In the genomic region with DNA sequence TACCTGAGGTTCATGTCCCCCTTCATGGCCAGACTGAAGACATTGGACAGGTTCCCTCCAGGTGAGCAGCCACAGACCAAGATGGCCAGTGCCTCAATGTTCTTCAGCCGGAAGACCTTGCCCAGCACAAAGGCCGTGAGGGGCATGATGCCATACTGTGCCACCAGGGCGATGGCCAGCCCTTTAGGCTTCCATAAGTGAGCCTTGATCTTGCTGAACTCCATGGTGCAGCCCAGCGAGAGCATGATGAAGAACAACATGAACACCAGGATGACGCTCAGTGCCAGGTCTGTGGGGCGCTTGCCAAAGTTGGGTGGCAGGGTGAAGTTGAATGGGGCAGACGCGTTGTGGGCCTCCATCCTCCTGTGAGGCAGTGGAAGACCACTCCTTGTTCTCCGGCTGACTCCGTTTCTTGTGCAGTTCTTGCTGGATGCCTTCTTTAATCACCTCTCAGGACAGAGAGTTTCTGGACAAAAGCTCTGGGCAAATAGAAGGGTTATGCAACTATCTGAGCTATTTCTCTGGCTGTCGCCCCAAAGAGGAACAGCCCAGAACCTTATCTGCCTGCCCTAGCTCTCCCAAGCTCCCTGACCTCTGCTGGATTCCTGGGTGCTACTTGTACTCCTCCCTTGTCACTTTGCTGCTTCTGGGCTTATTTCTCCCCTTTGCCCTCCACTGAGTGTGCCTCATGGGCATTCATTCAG, we compare ENCODE assay signal across 2 cellular contexts.
TF ChIP-seq lines count a peak whose summit lies in the region.

Gene SLC10A1, minus strand, starts transcription at position 445 of the 704 bp plus-strand sequence. Its CDS starts 86 bp downstream, at position 359.

TF ChIP-seq in H1, 55 proteins besides CTCF, POLR2A, EP300 and RAD21:
- TF ChIP-seq KDM1A (IDR thresholded peaks at IDR 0.05; ENCODE audit: borderline replicate concordance, low read length) (no peak), SRF (IDR thresholded peaks at IDR 0.05; ENCODE audit: low read depth, low read length) (no peak), CEBPB (IDR thresholded peaks at IDR 0.05; ENCODE audit: low read depth, low read length) (no peak), RBBP5 (IDR thresholded peaks at IDR 0.05; ENCODE audit: borderline replicate concordance, low read depth, low read length) (no peak), PHF8 (conservative IDR thresholded peaks at IDR 0.05; ENCODE audit: low read depth, low read length) (no peak), POU5F1 (IDR thresholded peaks at IDR 0.05; ENCODE audit: low read depth, low read length) (no peak)

TF ChIP-seq in HepG2, 621 proteins besides CTCF, POLR2A, EP300 and RAD21:
- TF ChIP-seq HNRNPL (IDR thresholded peaks at IDR 0.05; ENCODE audit: low read depth, low read length): 0 out of 2 replicates have a peak, but pooled peaks have one; percentile 58
- TF ChIP-seq, protein P1, sequence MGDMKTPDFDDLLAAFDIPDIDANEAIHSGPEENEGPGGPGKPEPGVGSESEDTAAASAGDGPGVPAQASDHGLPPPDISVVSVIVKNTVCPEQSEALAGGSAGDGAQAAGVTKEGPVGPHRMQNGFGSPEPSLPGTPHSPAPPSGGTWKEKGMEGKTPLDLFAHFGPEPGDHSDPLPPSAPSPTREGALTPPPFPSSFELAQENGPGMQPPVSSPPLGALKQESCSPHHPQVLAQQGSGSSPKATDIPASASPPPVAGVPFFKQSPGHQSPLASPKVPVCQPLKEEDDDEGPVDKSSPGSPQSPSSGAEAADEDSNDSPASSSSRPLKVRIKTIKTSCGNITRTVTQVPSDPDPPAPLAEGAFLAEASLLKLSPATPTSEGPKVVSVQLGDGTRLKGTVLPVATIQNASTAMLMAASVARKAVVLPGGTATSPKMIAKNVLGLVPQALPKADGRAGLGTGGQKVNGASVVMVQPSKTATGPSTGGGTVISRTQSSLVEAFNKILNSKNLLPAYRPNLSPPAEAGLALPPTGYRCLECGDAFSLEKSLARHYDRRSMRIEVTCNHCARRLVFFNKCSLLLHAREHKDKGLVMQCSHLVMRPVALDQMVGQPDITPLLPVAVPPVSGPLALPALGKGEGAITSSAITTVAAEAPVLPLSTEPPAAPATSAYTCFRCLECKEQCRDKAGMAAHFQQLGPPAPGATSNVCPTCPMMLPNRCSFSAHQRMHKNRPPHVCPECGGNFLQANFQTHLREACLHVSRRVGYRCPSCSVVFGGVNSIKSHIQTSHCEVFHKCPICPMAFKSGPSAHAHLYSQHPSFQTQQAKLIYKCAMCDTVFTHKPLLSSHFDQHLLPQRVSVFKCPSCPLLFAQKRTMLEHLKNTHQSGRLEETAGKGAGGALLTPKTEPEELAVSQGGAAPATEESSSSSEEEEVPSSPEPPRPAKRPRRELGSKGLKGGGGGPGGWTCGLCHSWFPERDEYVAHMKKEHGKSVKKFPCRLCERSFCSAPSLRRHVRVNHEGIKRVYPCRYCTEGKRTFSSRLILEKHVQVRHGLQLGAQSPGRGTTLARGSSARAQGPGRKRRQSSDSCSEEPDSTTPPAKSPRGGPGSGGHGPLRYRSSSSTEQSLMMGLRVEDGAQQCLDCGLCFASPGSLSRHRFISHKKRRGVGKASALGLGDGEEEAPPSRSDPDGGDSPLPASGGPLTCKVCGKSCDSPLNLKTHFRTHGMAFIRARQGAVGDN (CRISPR knock-in tag; IDR thresholded peaks at IDR 0.05): 0 out of 2 replicates have a peak, but pooled peaks have one; percentile 26
- TF ChIP-seq SOX13 (IDR thresholded peaks at IDR 0.05): no peak
- TF ChIP-seq SOX13 (CRISPR knock-in tag; conservative IDR thresholded peaks at IDR 0.05 in 1 of 2, IDR thresholded peaks at IDR 0.05 in 1 of 2): peak in 1 of 2 experiments; percentile 32; a peak in 1 of 4 replicates
- TF ChIP-seq, protein P2, sequence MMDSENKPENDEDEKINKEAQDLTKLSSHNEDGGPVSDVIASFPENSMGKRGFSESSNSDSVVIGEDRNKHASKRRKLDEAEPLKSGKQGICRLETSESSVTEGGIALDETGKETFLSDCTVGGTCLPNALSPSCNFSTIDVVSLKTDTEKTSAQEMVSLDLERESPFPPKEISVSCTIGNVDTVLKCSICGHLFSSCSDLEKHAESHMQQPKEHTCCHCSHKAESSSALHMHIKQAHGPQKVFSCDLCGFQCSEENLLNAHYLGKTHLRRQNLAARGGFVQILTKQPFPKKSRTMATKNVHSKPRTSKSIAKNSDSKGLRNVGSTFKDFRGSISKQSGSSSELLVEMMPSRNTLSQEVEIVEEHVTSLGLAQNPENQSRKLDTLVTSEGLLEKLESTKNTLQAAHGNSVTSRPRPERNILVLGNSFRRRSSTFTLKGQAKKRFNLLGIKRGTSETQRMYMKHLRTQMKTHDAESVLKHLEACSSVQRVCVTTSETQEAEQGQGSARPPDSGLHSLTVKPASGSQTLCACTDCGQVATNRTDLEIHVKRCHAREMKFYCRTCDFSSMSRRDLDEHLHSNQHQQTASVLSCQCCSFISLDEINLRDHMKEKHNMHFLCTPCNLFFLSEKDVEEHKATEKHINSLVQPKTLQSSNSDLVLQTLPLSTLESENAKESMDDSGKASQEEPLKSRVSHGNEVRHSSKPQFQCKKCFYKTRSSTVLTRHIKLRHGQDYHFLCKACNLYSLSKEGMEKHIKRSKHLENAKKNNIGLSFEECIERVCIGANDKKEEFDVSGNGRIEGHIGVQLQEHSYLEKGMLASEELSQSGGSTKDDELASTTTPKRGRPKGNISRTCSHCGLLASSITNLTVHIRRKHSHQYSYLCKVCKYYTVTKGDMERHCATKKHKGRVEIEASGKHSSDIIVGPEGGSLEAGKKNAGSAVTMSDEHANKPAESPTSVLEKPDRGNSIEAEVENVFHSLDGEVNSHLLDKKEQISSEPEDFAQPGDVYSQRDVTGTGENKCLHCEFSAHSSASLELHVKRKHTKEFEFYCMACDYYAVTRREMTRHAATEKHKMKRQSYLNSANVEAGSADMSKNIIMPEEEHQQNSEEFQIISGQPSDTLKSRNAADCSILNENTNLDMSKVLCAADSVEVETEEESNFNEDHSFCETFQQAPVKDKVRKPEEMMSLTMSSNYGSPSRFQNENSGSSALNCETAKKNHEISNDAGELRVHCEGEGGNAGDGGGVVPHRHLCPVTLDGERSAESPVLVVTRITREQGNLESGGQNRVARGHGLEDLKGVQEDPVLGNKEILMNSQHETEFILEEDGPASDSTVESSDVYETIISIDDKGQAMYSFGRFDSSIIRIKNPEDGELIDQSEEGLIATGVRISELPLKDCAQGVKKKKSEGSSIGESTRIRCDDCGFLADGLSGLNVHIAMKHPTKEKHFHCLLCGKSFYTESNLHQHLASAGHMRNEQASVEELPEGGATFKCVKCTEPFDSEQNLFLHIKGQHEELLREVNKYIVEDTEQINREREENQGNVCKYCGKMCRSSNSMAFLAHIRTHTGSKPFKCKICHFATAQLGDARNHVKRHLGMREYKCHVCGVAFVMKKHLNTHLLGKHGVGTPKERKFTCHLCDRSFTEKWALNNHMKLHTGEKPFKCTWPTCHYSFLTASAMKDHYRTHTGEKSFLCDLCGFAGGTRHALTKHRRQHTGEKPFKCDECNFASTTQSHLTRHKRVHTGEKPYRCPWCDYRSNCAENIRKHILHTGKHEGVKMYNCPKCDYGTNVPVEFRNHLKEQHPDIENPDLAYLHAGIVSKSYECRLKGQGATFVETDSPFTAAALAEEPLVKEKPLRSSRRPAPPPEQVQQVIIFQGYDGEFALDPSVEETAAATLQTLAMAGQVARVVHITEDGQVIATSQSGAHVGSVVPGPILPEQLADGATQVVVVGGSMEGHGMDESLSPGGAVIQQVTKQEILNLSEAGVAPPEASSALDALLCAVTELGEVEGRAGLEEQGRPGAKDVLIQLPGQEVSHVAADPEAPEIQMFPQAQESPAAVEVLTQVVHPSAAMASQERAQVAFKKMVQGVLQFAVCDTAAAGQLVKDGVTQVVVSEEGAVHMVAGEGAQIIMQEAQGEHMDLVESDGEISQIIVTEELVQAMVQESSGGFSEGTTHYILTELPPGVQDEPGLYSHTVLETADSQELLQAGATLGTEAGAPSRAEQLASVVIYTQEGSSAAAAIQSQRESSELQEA (CRISPR knock-in tag; IDR thresholded peaks at IDR 0.05; ENCODE audit: not compliant biosample characterization): no peak
- TF ChIP-seq, protein P3, sequence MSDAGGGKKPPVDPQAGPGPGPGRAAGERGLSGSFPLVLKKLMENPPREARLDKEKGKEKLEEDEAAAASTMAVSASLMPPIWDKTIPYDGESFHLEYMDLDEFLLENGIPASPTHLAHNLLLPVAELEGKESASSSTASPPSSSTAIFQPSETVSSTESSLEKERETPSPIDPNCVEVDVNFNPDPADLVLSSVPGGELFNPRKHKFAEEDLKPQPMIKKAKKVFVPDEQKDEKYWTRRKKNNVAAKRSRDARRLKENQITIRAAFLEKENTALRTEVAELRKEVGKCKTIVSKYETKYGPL (CRISPR knock-in tag; IDR thresholded peaks at IDR 0.05): peak; percentile 87; the same call in 1 of the 2 replicates
- TF ChIP-seq ZNF580 (CRISPR knock-in tag; IDR thresholded peaks at IDR 0.05; ENCODE audit: borderline replicate concordance, low read depth): no peak
- no peak for TF ChIP-seq ZNF710 (CRISPR knock-in tag; IDR thresholded peaks at IDR 0.05; ENCODE audit: borderline replicate concordance)
- TF ChIP-seq SOX6 (IDR thresholded peaks at IDR 0.05): no peak
- 0 out of 2 replicates have a peak, but pooled peaks have one; percentile 10 for TF ChIP-seq SOX6 (CRISPR knock-in tag; IDR thresholded peaks at IDR 0.05)
- TF ChIP-seq, protein P4, sequence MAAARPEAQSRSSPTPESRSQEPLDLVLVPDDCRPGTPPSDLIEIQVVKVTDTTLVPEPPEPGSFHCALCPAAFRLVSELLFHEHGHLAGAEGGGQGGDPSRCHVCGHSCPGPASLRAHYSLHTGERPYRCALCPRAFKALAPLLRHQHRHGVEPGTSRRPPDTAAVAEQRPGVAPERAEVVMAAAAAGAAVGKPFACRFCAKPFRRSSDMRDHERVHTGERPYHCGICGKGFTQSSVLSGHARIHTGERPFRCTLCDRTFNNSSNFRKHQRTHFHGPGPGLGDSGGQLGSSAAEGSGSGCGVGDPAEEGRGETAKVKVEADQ (CRISPR knock-in tag; IDR thresholded peaks at IDR 0.05; ENCODE audit: borderline replicate concordance): no peak
- 0 out of 2 replicates have a peak, but pooled peaks have one; percentile 26 for TF ChIP-seq BORCS8-MEF2B (CRISPR knock-in tag; IDR thresholded peaks at IDR 0.05)
- TF ChIP-seq, protein P5, sequence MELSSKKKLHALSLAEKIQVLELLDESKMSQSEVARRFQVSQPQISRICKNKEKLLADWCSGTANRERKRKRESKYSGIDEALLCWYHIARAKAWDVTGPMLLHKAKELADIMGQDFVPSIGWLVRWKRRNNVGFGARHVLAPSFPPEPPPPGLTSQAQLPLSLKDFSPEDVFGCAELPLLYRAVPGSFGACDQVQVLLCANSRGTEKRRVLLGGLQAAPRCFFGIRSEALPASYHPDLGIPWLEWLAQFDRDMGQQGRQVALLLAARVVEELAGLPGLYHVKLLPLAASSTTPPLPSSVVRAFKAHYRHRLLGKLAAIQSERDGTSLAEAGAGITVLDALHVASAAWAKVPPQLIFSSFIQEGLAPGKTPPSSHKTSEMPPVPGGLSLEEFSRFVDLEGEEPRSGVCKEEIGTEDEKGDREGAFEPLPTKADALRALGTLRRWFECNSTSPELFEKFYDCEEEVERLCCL (CRISPR knock-in tag; IDR thresholded peaks at IDR 0.05; ENCODE audit: borderline replicate concordance): no peak
- TF ChIP-seq RARA (CRISPR knock-in tag; IDR thresholded peaks at IDR 0.05): 0 out of 2 replicates have a peak, but pooled peaks have one; percentile 11
- TF ChIP-seq CEBPG (CRISPR knock-in tag; IDR thresholded peaks at IDR 0.05): peak; percentile 61
- TF ChIP-seq CEBPB (IDR thresholded peaks at IDR 0.05; ENCODE audit: borderline replicate concordance, low read depth, low read length): peak; percentile 35; the same call in 1 of the 2 replicates
- TF ChIP-seq, protein P6, sequence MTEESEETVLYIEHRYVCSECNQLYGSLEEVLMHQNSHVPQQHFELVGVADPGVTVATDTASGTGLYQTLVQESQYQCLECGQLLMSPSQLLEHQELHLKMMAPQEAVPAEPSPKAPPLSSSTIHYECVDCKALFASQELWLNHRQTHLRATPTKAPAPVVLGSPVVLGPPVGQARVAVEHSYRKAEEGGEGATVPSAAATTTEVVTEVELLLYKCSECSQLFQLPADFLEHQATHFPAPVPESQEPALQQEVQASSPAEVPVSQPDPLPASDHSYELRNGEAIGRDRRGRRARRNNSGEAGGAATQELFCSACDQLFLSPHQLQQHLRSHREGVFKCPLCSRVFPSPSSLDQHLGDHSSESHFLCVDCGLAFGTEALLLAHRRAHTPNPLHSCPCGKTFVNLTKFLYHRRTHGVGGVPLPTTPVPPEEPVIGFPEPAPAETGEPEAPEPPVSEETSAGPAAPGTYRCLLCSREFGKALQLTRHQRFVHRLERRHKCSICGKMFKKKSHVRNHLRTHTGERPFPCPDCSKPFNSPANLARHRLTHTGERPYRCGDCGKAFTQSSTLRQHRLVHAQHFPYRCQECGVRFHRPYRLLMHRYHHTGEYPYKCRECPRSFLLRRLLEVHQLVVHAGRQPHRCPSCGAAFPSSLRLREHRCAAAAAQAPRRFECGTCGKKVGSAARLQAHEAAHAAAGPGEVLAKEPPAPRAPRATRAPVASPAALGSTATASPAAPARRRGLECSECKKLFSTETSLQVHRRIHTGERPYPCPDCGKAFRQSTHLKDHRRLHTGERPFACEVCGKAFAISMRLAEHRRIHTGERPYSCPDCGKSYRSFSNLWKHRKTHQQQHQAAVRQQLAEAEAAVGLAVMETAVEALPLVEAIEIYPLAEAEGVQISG (CRISPR knock-in tag; IDR thresholded peaks at IDR 0.05): no peak
